Comparison of ENCODE assay signal across 1 cellular context in the genomic region with DNA sequence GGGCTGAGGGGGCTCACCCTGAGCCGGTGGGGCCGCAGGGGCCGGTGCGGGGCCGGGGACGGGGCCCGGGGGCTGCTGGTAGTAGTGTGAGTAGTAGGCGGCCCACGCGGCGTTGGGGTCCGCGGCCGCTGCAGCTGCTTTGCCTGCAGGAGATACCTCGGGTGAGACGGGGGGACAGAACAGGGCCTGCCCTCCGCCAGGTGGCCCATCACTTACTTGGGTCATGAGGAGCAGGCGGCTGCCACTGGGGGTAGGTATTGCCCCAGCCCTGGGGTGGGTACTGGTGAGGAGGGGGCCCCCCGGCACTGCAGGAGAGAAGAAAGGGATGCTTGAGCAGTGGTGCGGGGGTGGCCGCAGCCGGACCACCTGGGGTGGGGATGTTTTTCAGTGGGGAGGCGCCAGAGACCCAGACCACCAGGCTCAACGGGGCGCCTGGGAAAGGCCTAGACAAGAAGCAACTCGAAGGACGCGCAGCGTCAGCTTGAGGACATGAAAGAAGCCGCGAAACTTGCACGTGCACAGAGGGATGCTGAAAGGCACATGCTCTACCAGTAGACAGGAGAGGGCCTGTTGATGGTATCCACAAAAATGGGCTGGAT.
A peak's percentile ranks its signal among the peaks of the same experiment; 100 is the strongest.
TF ChIP-seq lines count a peak whose summit lies in the region.

No MANE protein-coding gene starts in this region.

TF ChIP-seq in HepG2, 621 proteins besides CTCF, POLR2A, EP300 and RAD21:
- TF ChIP-seq ZNF776 (CRISPR knock-in tag; IDR thresholded peaks at IDR 0.05) (no peak), TFE3 (CRISPR knock-in tag; IDR thresholded peaks at IDR 0.05) (no peak), RBM22 (optimal IDR thresholded peaks at IDR 0.05; ENCODE audit: low read length) (peak; percentile 45), MAFF (IDR thresholded peaks at IDR 0.05; ENCODE audit: low read depth, low read length) (no peak), ZNF850 (CRISPR knock-in tag; conservative IDR thresholded peaks at IDR 0.05) (no peak), ZIK1 (CRISPR knock-in tag; IDR thresholded peaks at IDR 0.05; ENCODE audit: borderline replicate concordance, low read depth) (no peak), GMEB2 (CRISPR knock-in tag; IDR thresholded peaks at IDR 0.05; ENCODE audit: low read depth) (no peak), YEATS2 (CRISPR knock-in tag; IDR thresholded peaks at IDR 0.05; ENCODE audit: borderline replicate concordance) (no peak)
